ENCODE assay signal across 1 cellular context in genomic region chr1:25563330-25564215, GRCh38.
A peak's percentile ranks its signal among the peaks of the same experiment; 100 is the strongest.
TF ChIP-seq lines count a peak whose summit lies in the region.

No MANE protein-coding gene starts in this region.

TF ChIP-seq in K562, 482 proteins besides CTCF, POLR2A, EP300 and RAD21:
- TF ChIP-seq STAT5B (CRISPR knock-in tag; IDR thresholded peaks at IDR 0.05) (no peak), POLR2G (IDR thresholded peaks at IDR 0.05; ENCODE audit: low read depth, low read length) (0 out of 2 replicates have a peak, but pooled peaks have one; percentile 25)
